9 cellular contexts compared by ENCODE assay signal in the genomic region with DNA sequence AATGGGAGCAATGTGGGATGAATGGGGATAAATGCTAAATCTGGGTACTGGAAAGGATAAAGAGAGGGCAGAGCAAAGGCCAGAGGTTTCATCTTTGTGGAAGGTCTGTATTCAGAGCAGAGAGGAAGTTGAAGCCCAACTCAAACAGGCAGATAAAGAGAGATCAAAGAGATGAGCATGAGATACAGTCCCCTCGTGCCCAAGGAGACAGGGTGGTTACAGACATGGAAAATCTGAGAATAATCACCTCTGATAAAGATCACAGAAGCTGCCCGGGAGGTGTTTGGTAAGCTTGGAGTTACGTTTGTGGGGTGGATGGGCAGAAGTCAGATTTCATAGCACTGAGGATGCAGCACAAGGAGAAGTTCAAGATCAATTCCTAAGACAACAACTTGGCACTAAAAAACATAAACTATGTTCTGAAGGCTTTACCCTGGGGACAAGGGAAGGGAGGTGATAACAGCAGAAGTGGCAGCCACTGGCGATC. TPM values are rescaled to one million over a fixed set of nuclear protein-coding genes. Genes with fewer than 3 reads are reported as not detected.
DNase-seq lines count a peak whose midpoint lies in the region; ATAC-seq and TF ChIP-seq lines count a peak whose summit lies in the region.
"Had no signal": no experiment of that assay in that cellular context is flagged by ENCODE, and none has a peak within 500 bp of the region (broad histone marks: within the 10 kb centered on the region; RNA-seq: fewer than 3 reads in every experiment).

No MANE protein-coding gene starts in this region.

- peak overlapping the region; percentile 88 for H3K27ac ChIP-seq in CD4-positive, CD25-positive, alpha-beta regulatory T cell (ENCODE audit: insufficient read depth, low read length, poor library complexity, severe bottlenecking)
- peak overlapping the region; percentile 54 to 72 for H3K27ac ChIP-seq in mucosa of rectum (ENCODE audit: low read depth in 2 of 2, low read length in 2 of 2)

- H3K9me3 ChIP-seq in CD4-positive, CD25-positive, alpha-beta regulatory T cell (ENCODE audit: control insufficient read depth in 2 of 2, low read length in 2 of 2), result no peaks in the 10 kb centered on the region
- no peaks in the 10 kb centered on the region for H3K9me3 ChIP-seq in mucosa of rectum (ENCODE audit: control insufficient read depth in 2 of 2, low read length in 2 of 2)

- peaks cover 15% of the 10 kb centered on the region for H3K36me3 Mint-ChIP-seq in CD4-positive, CD25-positive, alpha-beta regulatory T cell
- peaks cover 9% of the 10 kb centered on the region for H3K36me3 Mint-ChIP-seq in MCF 10A (ENCODE audit: insufficient read depth, unreplicated experiment)
- H3K36me3 Mint-ChIP-seq in progenitor cell of endocrine pancreas (ENCODE audit: insufficient read depth), result no peaks in the 10 kb centered on the region

- POLR2A ChIA-PET in MCF 10A (lab: Yijun Ruan, JAX), result interaction anchor here (0.6 to 4.7 kb wide), 14 partner anchors 10 to 327 kb away, joined by 3 to 40 read pairs (median 6); a partner anchor contains a TSS

- peaks cover 70% of the 10 kb centered on the region for H3K4me1 ChIP-seq in CD4-positive, CD25-positive, alpha-beta regulatory T cell (ENCODE audit: control insufficient read depth, insufficient read depth, low read length, poor library complexity, severe bottlenecking)
- peaks cover 3 to 7% of the 10 kb centered on the region in 2 donors for H3K4me1 ChIP-seq in mucosa of rectum (ENCODE audit: control insufficient read depth in 2 of 2, insufficient read depth in 2 of 2, low read length in 2 of 2)

- H3K4me3 Mint-ChIP-seq in CD4-positive, CD25-positive, alpha-beta regulatory T cell, result peak overlapping the region; percentile 98 to 100 (median 98)
- H3K4me3 Mint-ChIP-seq in MCF 10A (ENCODE audit: unreplicated experiment), result peak overlapping the region; percentile 81
- no peak overlapping the region for H3K4me3 Mint-ChIP-seq in progenitor cell of endocrine pancreas (ENCODE audit: low read depth)

- no TSS peak for BruUV-seq in MCF 10A (replicated peaks; lab: Mats Ljungman, UMichigan)

- CTCF ChIA-PET in MCF 10A (lab: Yijun Ruan, JAX), result interaction anchor here (0.6 to 2.3 kb wide), 6 partner anchors 14 to 294 kb away, joined by 3 to 6 read pairs (median 3); a partner anchor contains a TSS

- no peaks in the 10 kb centered on the region for H3K9me3 Mint-ChIP-seq in CD4-positive, CD25-positive, alpha-beta regulatory T cell
- H3K9me3 Mint-ChIP-seq in MCF 10A (ENCODE audit: unreplicated experiment) (peaks cover 6% of the 10 kb centered on the region), progenitor cell of endocrine pancreas (ENCODE audit: low read depth) (no peaks in the 10 kb centered on the region)

- peaks cover 55 to 83% (median 66%) of the 10 kb centered on the region in 4 donors for H3K4me1 Mint-ChIP-seq in CD4-positive, CD25-positive, alpha-beta regulatory T cell
- peaks cover 31% of the 10 kb centered on the region for H3K4me1 Mint-ChIP-seq in MCF 10A (ENCODE audit: insufficient read depth, unreplicated experiment)
- H3K4me1 Mint-ChIP-seq in progenitor cell of endocrine pancreas (ENCODE audit: low read depth), result peaks cover 3% of the 10 kb centered on the region

- H3K4me3 ChIP-seq in CD4-positive, CD25-positive, alpha-beta regulatory T cell (ENCODE audit: low read depth, low read length), result peak overlapping the region; percentile 100
- H3K4me3 ChIP-seq in mucosa of rectum (ENCODE audit: low read length in 2 of 2), result peak overlapping the region; percentile 82 to 85

- intact Hi-C loops in MCF 10A (cut with micrococcal nuclease), result loop anchor here (1.0 to 5.0 kb wide), 2 partner anchors 59 to 69 kb away; a partner anchor contains a TSS

- ATAC-seq in CD4-positive, CD25-positive, alpha-beta regulatory T cell (ENCODE audit: low read depth in 2 of 2), result peak in 1 of 2 donors; percentile 39
- ATAC-seq in GM21723 (IDR thresholded peaks at IDR 0.05; ENCODE audit: unreplicated experiment), result peak; percentile 3

- no peaks in the 10 kb centered on the region for H3K27me3 ChIP-seq in CD4-positive, CD25-positive, alpha-beta regulatory T cell (ENCODE audit: control insufficient read depth, insufficient read depth, low read length)
- H3K27me3 ChIP-seq in mucosa of rectum (ENCODE audit: control insufficient read depth in 2 of 2, insufficient read depth in 2 of 2, low read length in 2 of 2), result no peaks in the 10 kb centered on the region

- H3K9ac ChIP-seq in mucosa of rectum (ENCODE audit: low read depth in 1 of 2, low read length in 2 of 2), result peak overlapping the region; percentile 42 to 58

- H3K27me3 Mint-ChIP-seq in CD4-positive, CD25-positive, alpha-beta regulatory T cell, result no peaks in the 10 kb centered on the region
- no peaks in the 10 kb centered on the region for H3K27me3 Mint-ChIP-seq in MCF 10A (ENCODE audit: insufficient read depth, unreplicated experiment)
- H3K27me3 Mint-ChIP-seq in progenitor cell of endocrine pancreas, result peaks cover 3% of the 10 kb centered on the region

- TF ChIP-seq CTCF in MCF 10A (IDR thresholded peaks at IDR 0.05; ENCODE audit: unreplicated experiment) (no peak), progenitor cell of endocrine pancreas (IDR thresholded peaks at IDR 0.05; ENCODE audit: unreplicated experiment) (no peak)

- peak overlapping the region; percentile 94 to 98 (median 98) for H3K27ac Mint-ChIP-seq in CD4-positive, CD25-positive, alpha-beta regulatory T cell
- H3K27ac Mint-ChIP-seq in MCF 10A (ENCODE audit: low read depth, unreplicated experiment) (peak overlapping the region; percentile 95), progenitor cell of endocrine pancreas (no peak overlapping the region)

- H3K36me3 ChIP-seq in CD4-positive, CD25-positive, alpha-beta regulatory T cell (ENCODE audit: control insufficient read depth, insufficient read depth, low read length), result peaks cover 9% of the 10 kb centered on the region
- H3K36me3 ChIP-seq in mucosa of rectum (ENCODE audit: control insufficient read depth in 2 of 2, insufficient read depth in 2 of 2, low read length in 2 of 2), result no peaks in the 10 kb centered on the region

- peak; percentile 28 to 60 (median 35) for DNase-seq in CD4-positive, CD25-positive, alpha-beta regulatory T cell
- DNase-seq in RKO (ENCODE audit: low spot score), result peak; percentile 38
- no peak for DNase-seq in MCF 10A (ENCODE audit: unreplicated experiment)
- no peak for DNase-seq in progenitor cell of endocrine pancreas (ENCODE audit: low spot score, unreplicated experiment)
- DNase-seq in ecto neural progenitor cell (ENCODE audit: low spot score), result no peak
- no peak for DNase-seq in SIG-M5 treated with dmso at 0.1 percent for 504 hours (lab: John Stamatoyannopoulos, UW; ENCODE audit: unreplicated experiment)

RNA-seq across cellular contexts. Expression of a gene that starts 0.5 kb away (rescaled TPM):
- total RNA-seq in CD4-positive, CD25-positive, alpha-beta regulatory T cell, result 134 TPM
- 100 to 1,000 TPM in 2 of 4 donors, 1 to 10 TPM in 2; 9.5 to 123 (median 63.6) TPM for polyA plus RNA-seq in CD4-positive, CD25-positive, alpha-beta regulatory T cell
- total RNA-seq in MCF 10A (2022) (2.5 and 3.9 TPM in 2 replicates), progenitor cell of endocrine pancreas (not detected in 2 replicates)
- polyA plus RNA-seq: neural cell had no signal

Comparison
In these comparisons a context has a peak if more than half of its experiments do, and no peak if none do; other contexts are left out.
1. DNase-seq: peak in CD4-positive, CD25-positive, alpha-beta regulatory T cell (3 of 3) and RKO (single experiment); none in MCF 10A (single experiment), progenitor cell of endocrine pancreas (single experiment), ecto neural progenitor cell (single experiment) and SIG-M5 treated with dmso at 0.1 percent for 504 hours (single experiment).
2. RNA of a gene that starts 0.5 kb away (total RNA-seq): 134 TPM in CD4-positive, CD25-positive, alpha-beta regulatory T cell (single experiment); 2.5 to 3.9 TPM in MCF 10A and not detected in progenitor cell of endocrine pancreas; every median in the first group is over 10 times any median in the second.